ENCODE assay signal across 20 cellular contexts in the genomic region with DNA sequence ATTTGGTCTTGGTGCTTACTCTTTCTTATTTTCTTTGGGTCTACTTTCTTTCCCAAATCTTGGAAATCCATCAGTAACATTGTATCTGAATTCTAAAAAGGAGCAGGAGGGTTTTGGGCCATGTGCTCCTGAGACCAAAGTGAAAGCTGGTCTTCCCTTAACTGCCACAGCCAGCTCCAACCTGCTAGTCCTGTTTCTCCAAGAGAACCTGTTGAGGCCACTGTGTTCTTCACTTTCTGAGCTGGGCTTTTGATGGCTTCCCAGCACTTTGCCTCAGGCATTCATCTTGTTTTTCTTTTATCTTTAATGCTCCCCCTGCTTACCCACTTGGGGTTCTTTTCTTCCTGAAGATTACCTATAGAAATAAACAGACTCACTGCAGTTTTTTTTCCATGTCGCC. TPM values are rescaled to one million over a fixed set of nuclear protein-coding genes. Genes with fewer than 3 reads are reported as not detected.
A peak's percentile ranks its signal among the peaks of the same experiment; 100 is the strongest.
DNase-seq lines count a peak whose midpoint lies in the region; ATAC-seq, FAIRE-seq and TF ChIP-seq lines count a peak whose summit lies in the region.
"Had no signal": no experiment of that assay in that cellular context is flagged by ENCODE, and none has a peak within 500 bp of the region (broad histone marks: within the 10 kb centered on the region; RNA-seq: fewer than 3 reads in every experiment).

No MANE protein-coding gene starts in this region.

- H3K9me3 ChIP-seq in Caco-2, result no peaks in the 10 kb centered on the region
- H3K9me3 ChIP-seq in Karpas-422 (ENCODE audit: low read length), result 0 out of 2 replicates have a peak, but pooled peaks cover 3% of the 10 kb centered on the region
- no peaks in the 10 kb centered on the region for H3K9me3 ChIP-seq in MM.1S (replicated peaks; ENCODE audit: insufficient read depth, low read length)
- H3K9me3 ChIP-seq: BE2C had no signal

- FAIRE-seq in urothelium cell line (lab: Jason Lieb, UNC), result no peak
- FAIRE-seq: A204.1, H1 had no signal

- no peaks in the 10 kb centered on the region for H3K9me2 ChIP-seq in Karpas-422 (replicated peaks; ENCODE audit: insufficient read depth, low read length)
- no peaks in the 10 kb centered on the region for H3K9me2 ChIP-seq in MM.1S (replicated peaks; ENCODE audit: insufficient read depth, low read length)

- H3K27me3 ChIP-seq in Caco-2 (replicated peaks; ENCODE audit: control insufficient read depth, insufficient read depth, low read length) (no peaks in the 10 kb centered on the region), Karpas-422 (ENCODE audit: low read length) (no peaks in the 10 kb centered on the region), MM.1S (replicated peaks; ENCODE audit: insufficient read depth, low read length) (no peaks in the 10 kb centered on the region)
- H3K27me3 ChIP-seq: BE2C had no signal

- H3K9me3 Mint-ChIP-seq in Caco-2 (ENCODE audit: unreplicated experiment) (no peaks in the 10 kb centered on the region), nephron progenitor cell (peaks cover 6% of the 10 kb centered on the region)

- no peak for TF ChIP-seq CTCF in Caco-2 (IDR thresholded peaks at IDR 0.05; ENCODE audit: insufficient read depth in 1 of 2, low read depth in 1 of 2, low read length in 1 of 2, severe bottlenecking in 1 of 2, unreplicated experiment in 1 of 2)
- no peak for TF ChIP-seq CTCF in LNCaP clone FGC (IDR thresholded peaks at IDR 0.05; ENCODE audit: control insufficient read depth, extremely low read depth, insufficient read depth)
- TF ChIP-seq CTCF in nephron progenitor cell (IDR thresholded peaks at IDR 0.05), result no peak
- TF ChIP-seq CTCF in MM.1S (IDR thresholded peaks at IDR 0.05; ENCODE audit: low read length), result no peak

- BruUV-seq in Caco-2 (replicated peaks; lab: Mats Ljungman, UMichigan), result no TSS peak

- peaks cover 44% of the 10 kb centered on the region for H3K4me1 Mint-ChIP-seq in Caco-2 (ENCODE audit: low read depth, unreplicated experiment)
- peaks cover 46% of the 10 kb centered on the region for H3K4me1 Mint-ChIP-seq in nephron progenitor cell
- H3K4me1 Mint-ChIP-seq: CD4-positive, alpha-beta memory T cell had no signal

- CTCF ChIA-PET in Caco-2 (lab: Charles Lee), result interaction anchor here (1.2 kb wide), 1 partner anchor 103 kb away, joined by 4 read pairs; no protein-coding TSS in a partner anchor

- H3K4me3 ChIP-seq in Caco-2 (ENCODE audit: low read depth, low read length) (no peak overlapping the region), LNCaP clone FGC (ENCODE audit: low read depth, low read length) (no peak overlapping the region), Karpas-422 (ENCODE audit: low read length) (no peak overlapping the region), MM.1S (ENCODE audit: low read length) (no peak overlapping the region)

- H3K36me3 ChIP-seq in Caco-2 (ENCODE audit: control insufficient read depth, insufficient read depth, low read length), result no peaks in the 10 kb centered on the region
- H3K36me3 ChIP-seq in Karpas-422 (ENCODE audit: insufficient read depth, low read length), result no peaks in the 10 kb centered on the region
- H3K36me3 ChIP-seq in MM.1S (replicated peaks; ENCODE audit: insufficient read depth, low read length), result no peaks in the 10 kb centered on the region
- H3K36me3 ChIP-seq: BE2C had no signal

- intact Hi-C loops in Caco-2 (cut with micrococcal nuclease; ENCODE audit: unreplicated experiment), result loop anchor here (5.0 to 10.0 kb wide), 2 partner anchors 51 to 98 kb away; no protein-coding TSS in a partner anchor

- H3K4me2 ChIP-seq in Karpas-422 (ENCODE audit: low read depth, low read length, poor library complexity, severe bottlenecking) (no peak overlapping the region), MM.1S (ENCODE audit: low read depth, low read length) (no peak overlapping the region)

- H3K27ac ChIP-seq in Karpas-422 (ENCODE audit: low read length), result no peak overlapping the region
- no peak overlapping the region for H3K27ac ChIP-seq in MM.1S (ENCODE audit: low read length)

- no peaks in the 10 kb centered on the region for H3K79me2 ChIP-seq in Karpas-422 (ENCODE audit: low read length)
- no peaks in the 10 kb centered on the region for H3K79me2 ChIP-seq in MM.1S (ENCODE audit: low read length)

- DNase-seq in Caco-2, result peak; percentile 57 to 66
- DNase-seq in LNCaP clone FGC (ENCODE audit: low read depth), result peak; percentile 74
- DNase-seq in nephron progenitor cell, result no peak
- no peak for DNase-seq in retina
- no peak for DNase-seq in Karpas-422
- no peak for DNase-seq in MM.1S
- no peak for DNase-seq in urothelium cell line (ENCODE audit: low spot score)
- DNase-seq: BE2C; Calu3; CD4-positive, alpha-beta memory T cell; KG1; NCI-H1048; NCI-H1436; NCI-H2029; RPMI8226; SHP77 treated with DMSO at 0.1 percent for 48 hours had no signal

- H3K27me3 Mint-ChIP-seq in Caco-2 (ENCODE audit: insufficient read depth, unreplicated experiment), result no peaks in the 10 kb centered on the region
- no peaks in the 10 kb centered on the region for H3K27me3 Mint-ChIP-seq in nephron progenitor cell (ENCODE audit: low read depth, poor library complexity)
- H3K27me3 Mint-ChIP-seq: CD4-positive, alpha-beta memory T cell had no signal

- H4K20me1 ChIP-seq in Karpas-422 (ENCODE audit: insufficient read depth, low read depth, low read length) (no peaks in the 10 kb centered on the region), MM.1S (ENCODE audit: insufficient read depth, low read length) (no peaks in the 10 kb centered on the region)

- H3K36me3 Mint-ChIP-seq in Caco-2 (ENCODE audit: insufficient read depth, unreplicated experiment) (peaks cover 42% of the 10 kb centered on the region), nephron progenitor cell (ENCODE audit: low read depth) (peaks cover 18% of the 10 kb centered on the region)
- H3K36me3 Mint-ChIP-seq: CD4-positive, alpha-beta memory T cell had no signal

- H3K4me3 Mint-ChIP-seq in Caco-2 (ENCODE audit: unreplicated experiment) (no peak overlapping the region), nephron progenitor cell (no peak overlapping the region)
- H3K4me3 Mint-ChIP-seq: CD4-positive, alpha-beta memory T cell had no signal

- POLR2A ChIA-PET in Caco-2 (lab: Charles Lee), result no interaction called here

- H3K27ac Mint-ChIP-seq in Caco-2 (ENCODE audit: unreplicated experiment), result no peak overlapping the region
- H3K27ac Mint-ChIP-seq in nephron progenitor cell, result peak overlapping the region; percentile 36
- H3K27ac Mint-ChIP-seq: CD4-positive, alpha-beta memory T cell had no signal

- H2AFZ ChIP-seq in Karpas-422 (ENCODE audit: low read length), result no peak overlapping the region
- no peak overlapping the region for H2AFZ ChIP-seq in MM.1S (ENCODE audit: low read length)

- H3K4me1 ChIP-seq in Caco-2 (peaks cover 68% of the 10 kb centered on the region), Karpas-422 (ENCODE audit: low read length) (no peaks in the 10 kb centered on the region), MM.1S (ENCODE audit: low read length) (no peaks in the 10 kb centered on the region)

- ATAC-seq in esophagus mucosa, result peak; percentile 88
- ATAC-seq: SK-N-SH treated with all-trans-retinoic acid at 6 μM for 48 hours had no signal

- H3K9ac ChIP-seq in Karpas-422 (ENCODE audit: low read length) (no peak overlapping the region), MM.1S (ENCODE audit: low read length) (no peak overlapping the region)

- no peaks in the 10 kb centered on the region for H3F3A ChIP-seq in MM.1S (ENCODE audit: insufficient read depth, low read length)

RNA-seq across cellular contexts. Expression of a gene that starts 53.3 kb away (rescaled TPM):
- total RNA-seq in Caco-2 (2022) (92.2 and 118 TPM in 2 replicates), esophagus mucosa (2.4 TPM)
- not detected in 2 replicates for total RNA-seq in Karpas-422 (2014; rRNA removed; shearing (Covaris generic); ENCODE audit: low replicate concordance)
- total RNA-seq: Calu3; CD4-positive, alpha-beta memory T cell had no signal

Comparison
In these comparisons a context has a peak if more than half of its experiments do, and no peak if none do; other contexts are left out.
1. DNase-seq: peak in Caco-2 (2 of 2) and LNCaP clone FGC (single experiment); none in nephron progenitor cell (single experiment), retina (single experiment), Karpas-422 (single experiment), MM.1S (single experiment) and urothelium cell line (single experiment).
2. RNA of a gene that starts 53.3 kb away (total RNA-seq): 92.2 to 118 TPM in Caco-2; 2.4 TPM in esophagus mucosa (single experiment) and not detected in Karpas-422; every median in the first group is over 10 times any median in the second.